ENCODE assay signal across 9 cellular contexts in genomic region chr5:172322028-172322965, GRCh38. TPM values are rescaled to one million over a fixed set of nuclear protein-coding genes. Genes with fewer than 3 reads are reported as not detected.
A peak's percentile ranks its signal among the peaks of the same experiment; 100 is the strongest.
DNase-seq lines count a peak whose midpoint lies in the region; ATAC-seq lines count a peak whose summit lies in the region.
"Had no signal": no experiment of that assay in that cellular context is flagged by ENCODE, and none has a peak within 500 bp of the region (broad histone marks: within the 10 kb centered on the region; RNA-seq: fewer than 3 reads in every experiment).

No MANE protein-coding gene starts in this region.

- ATAC-seq in GM19467 (IDR thresholded peaks at IDR 0.05; ENCODE audit: unreplicated experiment) = peak; percentile 70

- DNase-seq in COLO668 (lab: John Stamatoyannopoulos, UW; ENCODE audit: unreplicated experiment) = peak; percentile 59
- peak; percentile 16 for DNase-seq in HK-2 (ENCODE audit: unreplicated experiment)
- peak; percentile 26 for DNase-seq in germinal center (ENCODE audit: low spot score)
- no peak for DNase-seq in iPS-NIHi7 (ENCODE audit: extremely low spot score)
- DNase-seq in Kasumi-1 (lab: John Stamatoyannopoulos, UW) = no peak
- DNase-seq in putamen (ENCODE audit: low spot score) = no peak
- DNase-seq in ureter (ENCODE audit: low spot score) = no peak
- DNase-seq: stimulated activated CD4-positive, alpha-beta T cell treated with anti-CD3 and anti-CD28 coated beads, Interleukin-2, amount 100 ng/mL, for 24 hours had no signal

RNA-seq across cellular contexts. Expression of gene UBTD2, which starts 38.7 kb away (rescaled TPM):
- total RNA-seq in ureter = 14.6 TPM

Comparison
In these comparisons a context has a peak if more than half of its experiments do, and no peak if none do; other contexts are left out.
1. DNase-seq: peak in COLO668 (single experiment), HK-2 (single experiment) and germinal center (single experiment); none in iPS-NIHi7 (single experiment), Kasumi-1 (0 of 2), putamen (single experiment) and ureter (single experiment).